8 cellular contexts compared by ENCODE assay signal in genomic region chr1:72623299-72623708, GRCh38.
DNase-seq lines count a peak whose midpoint lies in the region; ATAC-seq, FAIRE-seq and TF ChIP-seq lines count a peak whose summit lies in the region.

No MANE protein-coding gene starts in this region.

- peak; percentile 61 for FAIRE-seq in GM19239 (lab: Jason Lieb, UNC)

- DNase-seq in COLO829 (ENCODE audit: low spot score) = peak; percentile 6
- no peak for DNase-seq in GM19239 (ENCODE audit: insufficient read length, low spot score)
- peak; percentile 27 for DNase-seq in NCI-H524 treated with DMSO at 0.1 percent for 48 hours (lab: John Stamatoyannopoulos, UW)
- peak; percentile 5 for DNase-seq in kidney epithelial cell (ENCODE audit: low read depth)
- no peak for DNase-seq in thoracic aorta (ENCODE audit: low spot score)
- DNase-seq in activated naive CD4-positive, alpha-beta T cell treated with anti-CD3 and anti-CD28 coated beads, Interleukin-2, amount 50 U/mL, for 16 hours = no peak

- ATAC-seq in HG03354 (IDR thresholded peaks at IDR 0.05; ENCODE audit: poor library complexity, severe bottlenecking, unreplicated experiment) (peak; percentile 92), thoracic aorta (ENCODE audit: insufficient number of reproducible peaks, low FRiP score, low read depth) (no peak)

- H3K4me3 ChIP-seq in kidney epithelial cell (ENCODE audit: low read depth, low read length) (peak overlapping the region; percentile 7), thoracic aorta (peak overlapping the region; percentile 71)

- peaks cover 3% of the 10 kb centered on the region for H3K27me3 Mint-ChIP-seq in brain

- peaks cover 5% of the 10 kb centered on the region for H3K4me1 Mint-ChIP-seq in brain

- no peaks in the 10 kb centered on the region for H3K27me3 ChIP-seq in kidney epithelial cell (ENCODE audit: control insufficient read depth, insufficient read depth, low read length)
- no peaks in the 10 kb centered on the region for H3K27me3 ChIP-seq in thoracic aorta (replicated peaks; ENCODE audit: insufficient read depth)

- H3K4me3 Mint-ChIP-seq in brain = peak overlapping the region in 4 of 5 experiments; percentile 2 to 67 (median 40)

- peak overlapping the region in 2 of 5 experiments; percentile 1 to 56 for H3K27ac Mint-ChIP-seq in brain

- TF ChIP-seq CTCF in brain (conservative IDR thresholded peaks at IDR 0.05) (peak; percentile 60 to 75), kidney epithelial cell (IDR thresholded peaks at IDR 0.05; ENCODE audit: insufficient read depth, low read length, poor library complexity, severe bottlenecking) (peak; percentile 62), thoracic aorta (IDR thresholded peaks at IDR 0.05) (peak; percentile 44)

- H3K36me3 ChIP-seq in kidney epithelial cell (ENCODE audit: control insufficient read depth, insufficient read depth, low read length) (no peaks in the 10 kb centered on the region), thoracic aorta (no peaks in the 10 kb centered on the region)

- no peaks in the 10 kb centered on the region for H3K36me3 Mint-ChIP-seq in brain

- H3K4me1 ChIP-seq in thoracic aorta (ENCODE audit: control insufficient read depth in 1 of 2, low read depth in 2 of 2) = no peaks in the 10 kb centered on the region

- H3K27ac ChIP-seq in thoracic aorta = no peak overlapping the region

- no peaks in the 10 kb centered on the region for H3K9me3 ChIP-seq in thoracic aorta

- H3K9me3 Mint-ChIP-seq in brain = no peaks in the 10 kb centered on the region

Comparison
In these comparisons a context has a peak if more than half of its experiments do, and no peak if none do; other contexts are left out.
1. DNase-seq: peak in COLO829 (single experiment), NCI-H524 treated with DMSO at 0.1 percent for 48 hours (single experiment) and kidney epithelial cell (single experiment); none in GM19239 (single experiment), thoracic aorta (single experiment) and activated naive CD4-positive, alpha-beta T cell treated with anti-CD3 and anti-CD28 coated beads, Interleukin-2, amount 50 U/mL, for 16 hours (single experiment).
2. Peak in every context shown above with its lines, with median percentiles within 50 percentile points of each other: CTCF ChIP-seq.